21 cellular contexts compared by ENCODE assay signal in genomic region chr10:124534821-124535601, GRCh38.
DNase-seq lines count a peak whose midpoint lies in the region; ATAC-seq and TF ChIP-seq lines count a peak whose summit lies in the region.
"Had no signal": no experiment of that assay in that cellular context is flagged by ENCODE, and none has a peak within 500 bp of the region (broad histone marks: within the 10 kb centered on the region; RNA-seq: fewer than 3 reads in every experiment).

No MANE protein-coding gene starts in this region.

- no peak for TF ChIP-seq CTCF in WTC11 (IDR thresholded peaks at IDR 0.05)
- TF ChIP-seq CTCF in spleen (IDR thresholded peaks at IDR 0.05 in 8 of 11, conservative IDR thresholded peaks at IDR 0.05 in 3 of 11), result no peak
- no peak for TF ChIP-seq CTCF in osteoblast (IDR thresholded peaks at IDR 0.05; ENCODE audit: extremely low read depth, low read depth, low read length)

- no peaks in the 10 kb centered on the region for H3K36me3 Mint-ChIP-seq in activated CD4-positive, alpha-beta T cell treated with anti-CD3 and anti-CD28 coated beads, Interleukin-2, amount 10 ng/mL, durations not matched to agents 7 days and 5 days (ENCODE audit: low read depth)
- no peaks in the 10 kb centered on the region for H3K36me3 Mint-ChIP-seq in WTC11
- H3K36me3 Mint-ChIP-seq: activated naive CD8-positive, alpha-beta T cell had no signal

- intact Hi-C loops in spleen (cut with DNase I; ENCODE audit: low total_unique reads), result loop anchor here (5.0 kb wide), 1 partner anchor 207 kb away; the partner anchor contains the start of gene FAM53B

- no peak for DNase-seq in activated CD4-positive, alpha-beta T cell treated with anti-CD3 and anti-CD28 coated beads, Interleukin-2, amount 10 ng/mL, durations not matched to agents 7 days and 5 days
- no peak for DNase-seq in activated CD4-positive, alpha-beta T cell treated with anti-CD3 and anti-CD28 coated beads, Interleukin-2, amount 50 U/mL, for 4 hours
- DNase-seq in MV-4-11 (lab: John Stamatoyannopoulos, UW) (peak; percentile 91), WTC11 (ENCODE audit: low spot score) (no peak), spleen (no peak), osteoblast (ENCODE audit: insufficient read length, low spot score, missing footprints) (no peak)
- DNase-seq: activated CD4-positive, alpha-beta T cell treated with anti-CD3 and anti-CD28 coated beads for 1 hour; COR-L47; NCI-H2227 treated with DMSO at 0.1 percent for 48 hours; NCI-H82 had no signal

- ATAC-seq in WTC11, result no peak
- ATAC-seq in HG02970 (IDR thresholded peaks at IDR 0.05; ENCODE audit: low FRiP score, unreplicated experiment), result no peak
- ATAC-seq in GM19351 (IDR thresholded peaks at IDR 0.05; ENCODE audit: unreplicated experiment), result no peak
- ATAC-seq: SK-N-SH treated with all-trans-retinoic acid at 6 μM for 48 hours had no signal

- POLR2A ChIA-PET in activated CD4-positive, alpha-beta T cell treated with anti-CD3 and anti-CD28 coated beads, Interleukin-2, amount 10 ng/mL, durations not matched to agents 7 days and 5 days (lab: Charles Lee), result interaction anchor here (0.7 kb wide), 1 partner anchor 116 kb away, joined by 5 read pairs; no protein-coding TSS in a partner anchor
- POLR2A ChIA-PET in WTC11 (lab: Charles Lee), result no interaction called here

- H2AFZ ChIP-seq in osteoblast (ENCODE audit: low read length), result no peak overlapping the region

- 58 to 71% (median 65%) methylated on average over 17 of the region's 17 CpGs for WGBS in spleen, 5 donors

- H3K27ac Mint-ChIP-seq in activated CD4-positive, alpha-beta T cell treated with anti-CD3 and anti-CD28 coated beads, Interleukin-2, amount 10 ng/mL, durations not matched to agents 7 days and 5 days, result peak overlapping the region; percentile 17
- H3K27ac Mint-ChIP-seq in WTC11, result peak overlapping the region; percentile 57
- H3K27ac Mint-ChIP-seq: activated naive CD8-positive, alpha-beta T cell had no signal

- TF ChIP-seq POLR2A in spleen (IDR thresholded peaks at IDR 0.05), result no peak

- CTCF ChIA-PET in activated CD4-positive, alpha-beta T cell treated with anti-CD3 and anti-CD28 coated beads, Interleukin-2, amount 10 ng/mL, durations not matched to agents 7 days and 5 days (lab: Charles Lee), result interaction anchor here (0.6 to 0.8 kb wide), 4 partner anchors 29 to 332 kb away, joined by 3 to 5 read pairs (median 4); no protein-coding TSS in a partner anchor
- CTCF ChIA-PET in WTC11 (lab: Charles Lee), result interaction anchor here (0.5 to 3.3 kb wide), 19 partner anchors 11 to 388 kb away, joined by 3 to 26 read pairs (median 6); no protein-coding TSS in a partner anchor

- H3K27ac ChIP-seq in spleen (peak overlapping the region in 7 of 8 donors; percentile 36 to 87 (median 72)), osteoblast (ENCODE audit: low read depth, low read length) (no peak overlapping the region)
- H3K27ac ChIP-seq: 22Rv1, psoas muscle had no signal

- H3K4me3 Mint-ChIP-seq in activated CD4-positive, alpha-beta T cell treated with anti-CD3 and anti-CD28 coated beads, Interleukin-2, amount 10 ng/mL, durations not matched to agents 7 days and 5 days, result no peak overlapping the region
- no peak overlapping the region for H3K4me3 Mint-ChIP-seq in WTC11
- H3K4me3 Mint-ChIP-seq: activated naive CD8-positive, alpha-beta T cell; neural crest cell had no signal

- H3K4me1 ChIP-seq in spleen, result peaks cover 4 to 84% (median 55%) of the 10 kb centered on the region in 6 donors
- peaks cover 3% of the 10 kb centered on the region for H3K4me1 ChIP-seq in osteoblast (ENCODE audit: insufficient read depth, low read length)
- H3K4me1 ChIP-seq: HAP-1, psoas muscle had no signal

- H4K20me1 ChIP-seq in osteoblast (ENCODE audit: insufficient read depth, low read length), result peaks cover 3% of the 10 kb centered on the region

- no peaks in the 10 kb centered on the region for H3K9me3 Mint-ChIP-seq in activated CD4-positive, alpha-beta T cell treated with anti-CD3 and anti-CD28 coated beads, Interleukin-2, amount 10 ng/mL, durations not matched to agents 7 days and 5 days
- H3K9me3 Mint-ChIP-seq in WTC11, result no peaks in the 10 kb centered on the region
- H3K9me3 Mint-ChIP-seq: neural crest cell had no signal

- no peaks in the 10 kb centered on the region for H3K27me3 Mint-ChIP-seq in activated CD4-positive, alpha-beta T cell treated with anti-CD3 and anti-CD28 coated beads, Interleukin-2, amount 10 ng/mL, durations not matched to agents 7 days and 5 days
- no peaks in the 10 kb centered on the region; the same call in 1 of the 2 replicates for H3K27me3 Mint-ChIP-seq in WTC11 (ENCODE audit: low read depth)
- H3K27me3 Mint-ChIP-seq: activated naive CD8-positive, alpha-beta T cell had no signal

- no peak overlapping the region for H3K4me2 ChIP-seq in osteoblast (ENCODE audit: insufficient read depth, low read length)

- H3K4me3 ChIP-seq in spleen (peak overlapping the region in 2 of 8 donors; percentile 6 to 44), osteoblast (ENCODE audit: insufficient read depth, low read length) (no peak overlapping the region)
- H3K4me3 ChIP-seq: HAP-1, psoas muscle, skin epidermis, stomach, uterus had no signal

- H3K9me3 ChIP-seq in spleen (no peaks in the 10 kb centered on the region), osteoblast (ENCODE audit: low read depth, low read length) (no peaks in the 10 kb centered on the region)
- H3K9me3 ChIP-seq: HAP-1, psoas muscle, stomach, uterus had no signal

- H3K36me3 ChIP-seq in spleen, result no peaks in the 10 kb centered on the region
- no peaks in the 10 kb centered on the region for H3K36me3 ChIP-seq in osteoblast (ENCODE audit: insufficient read depth, low read length)
- H3K36me3 ChIP-seq: HAP-1, stomach, uterus had no signal

- no peaks in the 10 kb centered on the region for H3K79me2 ChIP-seq in osteoblast (ENCODE audit: insufficient read depth, low read length)

- H3K27me3 ChIP-seq in spleen (replicated peaks in 1 of 7), result no peaks in the 10 kb centered on the region
- no peaks in the 10 kb centered on the region for H3K27me3 ChIP-seq in osteoblast (ENCODE audit: insufficient read depth, low read length)
- H3K27me3 ChIP-seq: stomach, uterus had no signal

- peaks cover 4% of the 10 kb centered on the region for H3K4me1 Mint-ChIP-seq in activated CD4-positive, alpha-beta T cell treated with anti-CD3 and anti-CD28 coated beads, Interleukin-2, amount 10 ng/mL, durations not matched to agents 7 days and 5 days
- H3K4me1 Mint-ChIP-seq in WTC11, result peaks cover 42% of the 10 kb centered on the region

TF ChIP-seq in WTC11, 78 proteins besides CTCF, POLR2A, EP300 and RAD21 (continues in another document):
- TF ChIP-seq ATF1 (CRISPR knock-in tag; IDR thresholded peaks at IDR 0.05) (no peak), GRHL2 (CRISPR knock-in tag; IDR thresholded peaks at IDR 0.05; ENCODE audit: insufficient replicate concordance, severe bottlenecking) (no peak), TP53 (CRISPR knock-in tag; IDR thresholded peaks at IDR 0.05) (no peak), ZNF532 (CRISPR knock-in tag; IDR thresholded peaks at IDR 0.05; ENCODE audit: borderline replicate concordance) (no peak)
